29 cellular contexts compared by ENCODE assay signal in the genomic region with DNA sequence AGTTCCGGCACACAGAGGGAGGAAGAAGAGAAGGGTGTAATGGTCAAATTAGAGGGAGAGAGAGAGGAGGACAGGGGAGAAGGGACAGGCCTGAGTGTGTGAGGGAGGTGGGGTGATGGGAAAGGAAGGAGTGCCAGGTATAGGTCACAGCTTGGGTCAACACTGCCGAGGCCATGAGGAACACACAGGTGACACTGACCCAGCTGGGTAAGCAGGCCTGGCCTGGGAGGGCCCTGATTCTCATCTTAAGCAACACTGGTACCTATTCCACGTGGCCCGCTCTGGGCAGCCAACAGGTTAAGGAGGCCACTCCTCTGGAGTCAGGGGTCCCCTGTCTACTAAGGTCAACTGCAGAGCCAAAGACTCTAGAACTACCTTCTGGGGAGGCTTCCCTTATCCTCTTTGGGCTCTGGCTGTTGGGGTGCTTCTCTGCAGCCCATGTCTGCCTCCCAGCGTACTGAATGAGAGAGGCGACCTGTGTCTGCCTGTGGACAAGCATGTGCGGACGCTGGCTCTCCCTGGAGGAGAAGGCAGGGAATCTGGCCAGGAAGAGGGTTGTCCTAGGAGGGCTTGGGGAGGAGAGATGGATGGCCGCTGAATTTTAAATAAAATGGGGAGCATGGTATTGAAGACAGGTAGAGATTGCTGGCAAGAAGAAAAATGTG. TPM values are rescaled to one million over a fixed set of nuclear protein-coding genes. Genes with fewer than 3 reads are reported as not detected.
DNase-seq lines count a peak whose midpoint lies in the region; ATAC-seq and FAIRE-seq lines count a peak whose summit lies in the region.
"Had no signal": no experiment of that assay in that cellular context is flagged by ENCODE, and none has a peak within 500 bp of the region (broad histone marks: within the 10 kb centered on the region; RNA-seq: fewer than 3 reads in every experiment).

No MANE protein-coding gene starts in this region.

- H3K9me3 Mint-ChIP-seq in activated T-helper 17 cell treated with anti-CD3 and anti-CD28 coated beads, Interleukin-2, amount 50 U/mL, for 72 hours, result no peaks in the 10 kb centered on the region
- H3K9me3 Mint-ChIP-seq: activated naive CD8-positive, alpha-beta T cell treated with anti-CD3 and anti-CD28 coated beads, Interleukin-2, amount 10 ng/mL, durations not matched to agents 7 days and 5 days; CD4-positive, alpha-beta T cell; effector memory CD8-positive, alpha-beta T cell; memory B cell; naive B cell; stimulated activated naive CD8-positive, alpha-beta T cell treated with anti-CD3 and anti-CD28 coated beads, Interleukin-15, Interleukin-2, amounts not matched to agents 100 ng/mL and 50 ng/mL, for 24 hours; T-helper 1 cell treated with Interleukin-12 subunit alpha and Interleukin-12 subunit beta and Interleukin-4 antibody, amounts not matched to agents 30 μg/mL and 1 μg/mL, for 36 hours had no signal

- H3K4me3 Mint-ChIP-seq in activated T-helper 17 cell treated with anti-CD3 and anti-CD28 coated beads, Interleukin-2, amount 50 U/mL, for 72 hours, result no peak overlapping the region
- H3K4me3 Mint-ChIP-seq: activated naive CD8-positive, alpha-beta T cell treated with anti-CD3 and anti-CD28 coated beads, Interleukin-2, amount 10 ng/mL, durations not matched to agents 7 days and 5 days; CD4-positive, alpha-beta T cell; effector memory CD8-positive, alpha-beta T cell; memory B cell; naive B cell; stimulated activated naive CD8-positive, alpha-beta T cell treated with anti-CD3 and anti-CD28 coated beads, Interleukin-15, Interleukin-2, amounts not matched to agents 100 ng/mL and 50 ng/mL, for 24 hours; T-helper 1 cell treated with Interleukin-12 subunit alpha and Interleukin-12 subunit beta and Interleukin-4 antibody, amounts not matched to agents 30 μg/mL and 1 μg/mL, for 36 hours had no signal

- peak; percentile 10 for DNase-seq in DMS 273 (lab: John Stamatoyannopoulos, UW; ENCODE audit: unreplicated experiment)
- no peak for DNase-seq in DMS 273 treated with DMSO at 0.1 percent for 48 hours (lab: John Stamatoyannopoulos, UW)
- no peak for DNase-seq in left lobe of liver (ENCODE audit: low spot score)
- peak; percentile 31 for DNase-seq in small intestine
- no peak for DNase-seq in GDM1 (lab: John Stamatoyannopoulos, UW)
- DNase-seq: activated CD8-positive, alpha-beta memory T cell treated with anti-CD3 and anti-CD28 coated beads, Interleukin-2, amount 50 U/mL, for 48 hours; activated naive CD8-positive, alpha-beta T cell treated with anti-CD3 and anti-CD28 coated beads, Interleukin-2, amount 10 ng/mL, durations not matched to agents 7 days and 5 days; body of pancreas; CD4-positive, alpha-beta T cell; effector memory CD8-positive, alpha-beta T cell; foreskin melanocyte; GM23248; left cardiac atrium; naive B cell; NCI-H2171; NCI-H526; stimulated activated CD4-positive, alpha-beta T cell treated with anti-CD3 and anti-CD28 coated beads, Interleukin-12 subunit alpha, Interleukin-12 subunit beta, amount 100 ng/mL, for 4 hours; tibial artery had no signal

- no peaks in the 10 kb centered on the region for H3K27me3 ChIP-seq in small intestine (ENCODE audit: control insufficient read depth in 2 of 2, insufficient read depth in 2 of 2, low read length in 2 of 2)
- H3K27me3 ChIP-seq: body of pancreas, SJSA1, tibial artery had no signal

- H3K27ac ChIP-seq in small intestine (ENCODE audit: low read depth in 1 of 2, low read length in 1 of 2), result no peak overlapping the region
- H3K27ac ChIP-seq: 22Rv1, body of pancreas, GM23248, tibial artery, VCaP had no signal

- WGBS in small intestine, 3 donors, result 86 to 89% (median 87%) methylated on average over 9 of the region's 9 CpGs

- FAIRE-seq in small intestine (lab: Jason Lieb, UNC), result no peak
- FAIRE-seq: RCC 7860 had no signal

- no peaks in the 10 kb centered on the region for H3K27me3 Mint-ChIP-seq in activated T-helper 17 cell treated with anti-CD3 and anti-CD28 coated beads, Interleukin-2, amount 50 U/mL, for 72 hours
- H3K27me3 Mint-ChIP-seq: activated naive CD8-positive, alpha-beta T cell treated with anti-CD3 and anti-CD28 coated beads, Interleukin-2, amount 10 ng/mL, durations not matched to agents 7 days and 5 days; CD4-positive, alpha-beta T cell; effector memory CD8-positive, alpha-beta T cell; memory B cell; naive B cell; stimulated activated naive CD8-positive, alpha-beta T cell treated with anti-CD3 and anti-CD28 coated beads, Interleukin-15, Interleukin-2, amounts not matched to agents 100 ng/mL and 50 ng/mL, for 24 hours had no signal

- no peak overlapping the region for H3K4me3 ChIP-seq in small intestine (ENCODE audit: low read depth in 1 of 2, low read length in 2 of 2)
- H3K4me3 ChIP-seq: body of pancreas, GM23248, SJSA1, tibial artery had no signal

- no peak for ATAC-seq in activated T-helper 17 cell treated with anti-CD3 and anti-CD28 coated beads, Interleukin-2, amount 50 U/mL, for 72 hours (replicated peaks)
- ATAC-seq in left lobe of liver (peak; percentile 50), GM19351 (IDR thresholded peaks at IDR 0.05; ENCODE audit: unreplicated experiment) (no peak), GM19328 (IDR thresholded peaks at IDR 0.05; ENCODE audit: unreplicated experiment) (no peak)
- ATAC-seq: body of pancreas; effector memory CD8-positive, alpha-beta T cell; esophagus mucosa; left cardiac atrium had no signal

- peaks cover 13% of the 10 kb centered on the region for H3K4me1 Mint-ChIP-seq in activated T-helper 17 cell treated with anti-CD3 and anti-CD28 coated beads, Interleukin-2, amount 50 U/mL, for 72 hours
- H3K4me1 Mint-ChIP-seq: naive B cell had no signal

- H3K9me3 ChIP-seq in small intestine (ENCODE audit: control insufficient read depth, low read depth), result no peaks in the 10 kb centered on the region
- H3K9me3 ChIP-seq: body of pancreas, SJSA1, tibial artery had no signal

- H3K27ac Mint-ChIP-seq in activated T-helper 17 cell treated with anti-CD3 and anti-CD28 coated beads, Interleukin-2, amount 50 U/mL, for 72 hours, result peak overlapping the region; percentile 46
- H3K27ac Mint-ChIP-seq: activated naive CD8-positive, alpha-beta T cell treated with anti-CD3 and anti-CD28 coated beads, Interleukin-2, amount 10 ng/mL, durations not matched to agents 7 days and 5 days; CD4-positive, alpha-beta T cell; memory B cell; T-helper 1 cell treated with Interleukin-12 subunit alpha and Interleukin-12 subunit beta and Interleukin-4 antibody, amounts not matched to agents 30 μg/mL and 1 μg/mL, for 36 hours had no signal

- no peaks in the 10 kb centered on the region for H3K36me3 ChIP-seq in small intestine (ENCODE audit: control insufficient read depth in 2 of 2, insufficient read depth in 2 of 2, low read length in 2 of 2)
- H3K36me3 ChIP-seq: SJSA1, tibial artery had no signal

- no peaks in the 10 kb centered on the region for H3K36me3 Mint-ChIP-seq in activated T-helper 17 cell treated with anti-CD3 and anti-CD28 coated beads, Interleukin-2, amount 50 U/mL, for 72 hours (ENCODE audit: low read depth)
- H3K36me3 Mint-ChIP-seq: activated naive CD8-positive, alpha-beta T cell treated with anti-CD3 and anti-CD28 coated beads, Interleukin-2, amount 10 ng/mL, durations not matched to agents 7 days and 5 days; memory B cell; naive B cell had no signal

- H3K4me1 ChIP-seq in small intestine (ENCODE audit: control insufficient read depth in 2 of 2, insufficient read depth in 1 of 2, low read depth in 1 of 2, low read length in 1 of 2), result no peaks in the 10 kb centered on the region
- H3K4me1 ChIP-seq: body of pancreas, tibial artery had no signal

RNA-seq across cellular contexts. Expression of a gene that starts 57.6 kb away (rescaled TPM):
- total RNA-seq in activated T-helper 17 cell treated with anti-CD3 and anti-CD28 coated beads, Interleukin-2, amount 50 U/mL, for 72 hours, result 1 to 10 TPM; 5.1 to 7.5 TPM
- total RNA-seq in left lobe of liver, result 3.0 TPM
- polyA plus RNA-seq in small intestine, result 1 to 10 TPM; 2.4 to 4.7 (median 4.5) TPM
- polyA plus RNA-seq: GM23248 had no signal

Comparison
In these comparisons a context has a peak if more than half of its experiments do, and no peak if none do; other contexts are left out.
1. DNase-seq: peak in DMS 273 (single experiment) and small intestine (single experiment); none in DMS 273 treated with DMSO at 0.1 percent for 48 hours (single experiment), left lobe of liver (single experiment) and GDM1 (single experiment).